Comparison of ENCODE assay signal across 1 cellular context in genomic region chr17:75832652-75833400, GRCh38.
TF ChIP-seq lines count a peak whose summit lies in the region.

No MANE protein-coding gene starts in this region.

TF ChIP-seq in IMR-90, 13 proteins besides CTCF, POLR2A, EP300 and RAD21:
- no peak for TF ChIP-seq MXI1 (IDR thresholded peaks at IDR 0.05; ENCODE audit: borderline replicate concordance, low read depth, low read length)
- TF ChIP-seq ELK1 (IDR thresholded peaks at IDR 0.05; ENCODE audit: borderline replicate concordance, low read depth, low read length) = no peak
- TF ChIP-seq USF2 (IDR thresholded peaks at IDR 0.05; ENCODE audit: low read depth, low read length) = no peak
- TF ChIP-seq MAZ (IDR thresholded peaks at IDR 0.05; ENCODE audit: borderline replicate concordance, low read depth, low read length) = no peak
- TF ChIP-seq BHLHE40 (IDR thresholded peaks at IDR 0.05; ENCODE audit: low read depth, low read length) = no peak
- TF ChIP-seq RCOR1 (IDR thresholded peaks at IDR 0.05; ENCODE audit: insufficient replicate concordance, low read length) = no peak
- TF ChIP-seq CEBPB (IDR thresholded peaks at IDR 0.05; ENCODE audit: low read depth, low read length) = no peak
